In the genomic region with DNA sequence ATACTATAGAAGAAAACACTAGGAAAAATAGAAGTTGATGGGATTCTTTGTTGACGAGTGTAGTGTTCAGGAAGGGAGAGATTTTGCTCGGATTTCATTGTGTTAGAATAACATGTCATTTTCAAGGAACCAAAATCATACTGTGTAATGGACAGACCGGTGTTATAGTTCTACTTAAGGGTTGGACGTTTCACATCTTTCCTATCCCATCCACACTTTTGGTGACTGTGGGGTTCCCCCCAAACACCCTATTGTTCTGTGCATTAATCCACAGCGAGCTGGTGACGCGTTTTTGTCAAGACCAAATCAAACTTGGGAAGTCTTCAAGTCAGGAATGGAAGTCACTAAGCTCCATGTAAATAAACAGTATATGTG, we compare ENCODE assay signal across 8 cellular contexts. TPM values are rescaled to one million over a fixed set of nuclear protein-coding genes. Genes with fewer than 3 reads are reported as not detected.
DNase-seq lines count a peak whose midpoint lies in the region; ATAC-seq, FAIRE-seq and TF ChIP-seq lines count a peak whose summit lies in the region.

No MANE protein-coding gene starts in this region.

- no peaks in the 10 kb centered on the region for H3K79me2 ChIP-seq in MM.1S (ENCODE audit: low read length)

- no peaks in the 10 kb centered on the region for H3K36me3 ChIP-seq in gastrocnemius medialis
- H3K36me3 ChIP-seq in MM.1S (replicated peaks; ENCODE audit: insufficient read depth, low read length) = no peaks in the 10 kb centered on the region

- peaks cover 21% of the 10 kb centered on the region for H3K4me1 Mint-ChIP-seq in activated CD4-positive, alpha-beta memory T cell treated with anti-CD3 and anti-CD28 coated beads for 36 hours (ENCODE audit: low read depth)
- H3K4me1 Mint-ChIP-seq in glutamatergic neuron (ENCODE audit: low read depth, unreplicated experiment) = no peaks in the 10 kb centered on the region

- no peak for TF ChIP-seq POLR2A in gastrocnemius medialis (IDR thresholded peaks at IDR 0.05)

- peaks cover 30 to 43% (median 34%) of the 10 kb centered on the region in 3 donors for H3K27me3 ChIP-seq in gastrocnemius medialis
- no peaks in the 10 kb centered on the region; the same call in 1 of the 2 replicates for H3K27me3 ChIP-seq in MM.1S (replicated peaks; ENCODE audit: insufficient read depth, low read length)

- intact Hi-C loops in activated CD4-positive, alpha-beta memory T cell treated with anti-CD3 and anti-CD28 coated beads for 36 hours (cut with micrococcal nuclease) = loop anchor here (10.0 kb wide), 1 partner anchor 986 kb away; a partner anchor contains a TSS
- intact Hi-C loops in gastrocnemius medialis (cut with DNase I; ENCODE audit: low total_unique reads) = no loop called here

- no peaks in the 10 kb centered on the region for H3K9me2 ChIP-seq in MM.1S (replicated peaks; ENCODE audit: insufficient read depth, low read length)

- H3K27ac ChIP-seq in gastrocnemius medialis (no peak overlapping the region), MM.1S (ENCODE audit: low read length) (no peak overlapping the region)

- DNase-seq in GM18507 (ENCODE audit: extremely low spot score, insufficient read length, low read depth) (no peak), glutamatergic neuron (no peak), gastrocnemius medialis (no peak), MM.1S (no peak), D721Med (ENCODE audit: insufficient read length, low spot score) (no peak)
- no peak for DNase-seq in activated CD4-positive, alpha-beta memory T cell treated with anti-CD3 and anti-CD28 coated beads for 36 hours
- DNase-seq in stimulated activated naive CD4-positive, alpha-beta T cell (lab: John Stamatoyannopoulos, UW) = no peak

- no peaks in the 10 kb centered on the region; the same call in 1 of the 2 replicates for H3F3A ChIP-seq in MM.1S (ENCODE audit: insufficient read depth, low read length)

- no peak for TF ChIP-seq CTCF in glutamatergic neuron (IDR thresholded peaks at IDR 0.05; ENCODE audit: partially characterized antibody, unreplicated experiment)
- no peak for TF ChIP-seq CTCF in gastrocnemius medialis (IDR thresholded peaks at IDR 0.05 in 4 of 5, conservative IDR thresholded peaks at IDR 0.05 in 1 of 5)
- no peak for TF ChIP-seq CTCF in MM.1S (IDR thresholded peaks at IDR 0.05; ENCODE audit: low read length)
- TF ChIP-seq CTCF in D721Med (IDR thresholded peaks at IDR 0.05; ENCODE audit: insufficient read depth, missing control alignments) = no peak

- no peak overlapping the region for H3K9ac ChIP-seq in MM.1S (ENCODE audit: low read length)

- in situ Hi-C loops in gastrocnemius medialis (cut with MboI; ENCODE audit: low sequenced_read_pairs in 4 of 4) = no loop called here

- H2AFZ ChIP-seq in MM.1S (ENCODE audit: low read length) = no peak overlapping the region

- H3K9me3 ChIP-seq in gastrocnemius medialis (no peaks in the 10 kb centered on the region), MM.1S (replicated peaks; ENCODE audit: insufficient read depth, low read length) (no peaks in the 10 kb centered on the region)

- ATAC-seq in gastrocnemius medialis (no peak), GM18498 (IDR thresholded peaks at IDR 0.05; ENCODE audit: unreplicated experiment) (no peak)

- FAIRE-seq in GM18507 (lab: Jason Lieb, UNC) (peak; percentile 41), D721Med (lab: Jason Lieb, UNC) (no peak)

- H3K4me3 Mint-ChIP-seq in activated CD4-positive, alpha-beta memory T cell treated with anti-CD3 and anti-CD28 coated beads for 36 hours = peak overlapping the region; percentile 65
- H3K4me3 Mint-ChIP-seq in glutamatergic neuron (ENCODE audit: unreplicated experiment) = peak overlapping the region; percentile 96

- H4K20me1 ChIP-seq in MM.1S (ENCODE audit: insufficient read depth, low read length) = no peaks in the 10 kb centered on the region

- H3K4me1 ChIP-seq in gastrocnemius medialis (no peaks in the 10 kb centered on the region), MM.1S (ENCODE audit: low read length) (peaks cover 10% of the 10 kb centered on the region)

- peaks cover 5% of the 10 kb centered on the region for H3K36me3 Mint-ChIP-seq in activated CD4-positive, alpha-beta memory T cell treated with anti-CD3 and anti-CD28 coated beads for 36 hours
- H3K36me3 Mint-ChIP-seq in glutamatergic neuron (ENCODE audit: unreplicated experiment) = no peaks in the 10 kb centered on the region

- peaks cover 14% of the 10 kb centered on the region for H3K27me3 Mint-ChIP-seq in activated CD4-positive, alpha-beta memory T cell treated with anti-CD3 and anti-CD28 coated beads for 36 hours
- H3K27me3 Mint-ChIP-seq in glutamatergic neuron (ENCODE audit: unreplicated experiment) = peaks cover 12% of the 10 kb centered on the region

- H3K4me2 ChIP-seq in MM.1S (ENCODE audit: low read depth, low read length) = no peak overlapping the region

- CTCF ChIA-PET in activated CD4-positive, alpha-beta memory T cell treated with anti-CD3 and anti-CD28 coated beads for 36 hours (lab: Charles Lee) = interaction anchor here (1.3 kb wide), 1 partner anchor 41 kb away, joined by 3 read pairs; no protein-coding TSS in a partner anchor

- H3K4me3 ChIP-seq in gastrocnemius medialis (peak overlapping the region in 3 of 4 donors; percentile 34 to 42 (median 40)), MM.1S (ENCODE audit: low read length) (no peak overlapping the region)

- H3K27ac Mint-ChIP-seq in activated CD4-positive, alpha-beta memory T cell treated with anti-CD3 and anti-CD28 coated beads for 36 hours = peak overlapping the region; percentile 24
- peak overlapping the region; percentile 60 for H3K27ac Mint-ChIP-seq in glutamatergic neuron (ENCODE audit: unreplicated experiment)

- peaks cover 7% of the 10 kb centered on the region for H3K9me3 Mint-ChIP-seq in activated CD4-positive, alpha-beta memory T cell treated with anti-CD3 and anti-CD28 coated beads for 36 hours
- H3K9me3 Mint-ChIP-seq in glutamatergic neuron (ENCODE audit: unreplicated experiment) = peaks cover 13% of the 10 kb centered on the region

- POLR2A ChIA-PET in activated CD4-positive, alpha-beta memory T cell treated with anti-CD3 and anti-CD28 coated beads for 36 hours (lab: Charles Lee) = interaction anchor here (1.6 kb wide), 1 partner anchor 17 kb away, joined by 4 read pairs; no protein-coding TSS in a partner anchor

RNA-seq across cellular contexts. Expression of gene TRIM27, which starts 43.3 kb away (rescaled TPM):
- total RNA-seq in activated CD4-positive, alpha-beta memory T cell treated with anti-CD3 and anti-CD28 coated beads for 36 hours = 10 to 100 TPM; 49.7 to 54.6 TPM
- total RNA-seq in glutamatergic neuron (ENCODE audit: unreplicated experiment) (65.2 TPM), gastrocnemius medialis (10 to 100 TPM; 33.6 to 45.1 (median 36.1) TPM)
